In the genomic region with DNA sequence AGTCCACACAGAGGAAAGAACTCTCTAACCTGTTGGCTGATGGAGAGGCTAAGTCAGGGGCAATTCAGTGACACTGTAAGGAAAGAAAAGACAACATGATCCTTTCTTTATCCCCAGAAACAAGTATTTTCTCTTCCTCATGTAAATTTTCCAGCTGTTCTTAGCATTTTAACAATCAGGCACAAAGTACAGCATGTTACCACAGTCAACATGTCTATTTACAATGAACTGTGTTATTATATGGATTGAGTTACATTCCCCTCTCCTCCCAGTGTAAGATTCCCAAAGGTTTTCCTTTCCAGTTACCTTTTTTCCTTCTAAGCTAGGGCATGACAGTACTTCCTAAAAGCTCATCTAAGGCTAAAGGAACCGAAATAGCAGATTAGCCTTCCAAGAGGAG, we compare ENCODE assay signal across 28 cellular contexts. TPM values are rescaled to one million over a fixed set of nuclear protein-coding genes. Genes with fewer than 3 reads are reported as not detected.
DNase-seq lines count a peak whose midpoint lies in the region; ATAC-seq and TF ChIP-seq lines count a peak whose summit lies in the region.
"Had no signal": no experiment of that assay in that cellular context is flagged by ENCODE, and none has a peak within 500 bp of the region (broad histone marks: within the 10 kb centered on the region; RNA-seq: fewer than 3 reads in every experiment).

No MANE protein-coding gene starts in this region.

- intact Hi-C loops in CD8-positive, alpha-beta T cell (cut with DNase I, micrococcal nuclease): no loop called here

- H3K27ac Mint-ChIP-seq in CD8-positive, alpha-beta T cell: peak overlapping the region; percentile 37

- H3K4me1 Mint-ChIP-seq in CD8-positive, alpha-beta T cell (ENCODE audit: low read depth): peaks cover 10% of the 10 kb centered on the region

- no peaks in the 10 kb centered on the region for H3K27me3 Mint-ChIP-seq in CD8-positive, alpha-beta T cell (ENCODE audit: low read depth)
- H3K27me3 Mint-ChIP-seq: CD8-positive, alpha-beta memory T cell had no signal

- no peaks in the 10 kb centered on the region for H3K9me3 Mint-ChIP-seq in CD8-positive, alpha-beta T cell
- H3K9me3 Mint-ChIP-seq: CD8-positive, alpha-beta memory T cell had no signal

- CTCF ChIA-PET in CD8-positive, alpha-beta T cell (lab: Charles Lee): no interaction called here

- H3K4me2 ChIP-seq in hepatocyte: peak overlapping the region; percentile 3
- H3K4me2 ChIP-seq: A549; BLaER1 treated with 17β-estradiol and CSF1 and Interleukin-3, amounts not matched to agents 10 nM and 100 nM had no signal

- ATAC-seq in CD8-positive, alpha-beta T cell: no peak
- no peak for ATAC-seq in HG02840 (IDR thresholded peaks at IDR 0.05; ENCODE audit: low FRiP score, unreplicated experiment)
- ATAC-seq in HG02642 (IDR thresholded peaks at IDR 0.05; ENCODE audit: poor library complexity, unreplicated experiment): no peak
- ATAC-seq: A549, PC-3 had no signal

- POLR2A ChIA-PET in CD8-positive, alpha-beta T cell (lab: Charles Lee): no interaction called here

- no peaks in the 10 kb centered on the region for H3K9me3 ChIP-seq in CD8-positive, alpha-beta T cell (ENCODE audit: low read length)
- H3K9me3 ChIP-seq in hepatocyte (ENCODE audit: low read depth): no peaks in the 10 kb centered on the region
- H3K9me3 ChIP-seq: A549; BLaER1 treated with 17β-estradiol and CSF1 and Interleukin-3, amounts not matched to agents 10 nM and 100 nM; SJSA1 had no signal

- WGBS in hepatocyte (ENCODE audit: low lambda C conversion rate, missing lambda C conversion rate): 64% methylated on average over 1 of the region's 1 CpG

- peaks cover 3% of the 10 kb centered on the region for H3K4me1 ChIP-seq in CD8-positive, alpha-beta T cell (ENCODE audit: insufficient read depth, low read length)
- peaks cover 26% of the 10 kb centered on the region for H3K4me1 ChIP-seq in hepatocyte (ENCODE audit: insufficient read depth)
- H3K4me1 ChIP-seq: A549 had no signal

- H3K27me3 ChIP-seq in CD8-positive, alpha-beta T cell (ENCODE audit: insufficient read depth, low read length): no peaks in the 10 kb centered on the region
- H3K27me3 ChIP-seq in hepatocyte: no peaks in the 10 kb centered on the region
- H3K27me3 ChIP-seq: BLaER1 treated with 17β-estradiol and CSF1 and Interleukin-3, amounts not matched to agents 10 nM and 100 nM; SJSA1 had no signal

- peaks cover 39% of the 10 kb centered on the region for H3K36me3 Mint-ChIP-seq in CD8-positive, alpha-beta T cell

- no peaks in the 10 kb centered on the region for H4K20me1 ChIP-seq in hepatocyte (ENCODE audit: insufficient read depth, poor library complexity, severe bottlenecking)

- no peak overlapping the region for H2AFZ ChIP-seq in hepatocyte

- no peaks in the 10 kb centered on the region for H3K9me2 ChIP-seq in hepatocyte (replicated peaks; ENCODE audit: insufficient read depth)

- no peak for DNase-seq in CD8-positive, alpha-beta T cell
- DNase-seq in hepatocyte (ENCODE audit: low spot score) (no peak), RKO (ENCODE audit: low spot score) (no peak)
- DNase-seq: AML-193; Calu3; CD8-positive, alpha-beta memory T cell; DMS79 treated with DMSO at 0.1 percent for 48 hours; GF-D8; HCEC 1CT; KBM-7; MM.1S; NCI-H1417; NCI-H1694; NCI-H2029 treated with DMSO at 0.1 percent for 48 hours; NCI-H2171; NCI-H226; NCI-H510A treated with DMSO at 0.1 percent for 48 hours; NCI-H748 treated with DMSO at 0.1 percent for 48 hours; NK-92 treated with Interleukin-12 subunit alpha and Interleukin-12 subunit beta, amount 100 ng/mL, for 24 hours; PC-3; Right ventricle myocardium superior had no signal

- no peak overlapping the region for H3K4me3 Mint-ChIP-seq in CD8-positive, alpha-beta T cell
- H3K4me3 Mint-ChIP-seq: CD8-positive, alpha-beta memory T cell had no signal

- peak overlapping the region; percentile 97 for H3K27ac ChIP-seq in 22Rv1
- H3K27ac ChIP-seq in CD8-positive, alpha-beta T cell (ENCODE audit: low read depth, low read length): no peak overlapping the region
- H3K27ac ChIP-seq in VCaP: peak overlapping the region; percentile 92
- H3K27ac ChIP-seq in hepatocyte: peak overlapping the region; percentile 58
- H3K27ac ChIP-seq: A549; BLaER1 treated with 17β-estradiol and CSF1 and Interleukin-3, amounts not matched to agents 10 nM and 100 nM; SJSA1 had no signal

- peaks cover 8% of the 10 kb centered on the region for H3K36me3 ChIP-seq in CD8-positive, alpha-beta T cell (ENCODE audit: insufficient read depth, low read length)
- no peaks in the 10 kb centered on the region for H3K36me3 ChIP-seq in hepatocyte (replicated peaks; ENCODE audit: insufficient read depth, low read depth)

- no peak overlapping the region for H3K4me3 ChIP-seq in CD8-positive, alpha-beta T cell (ENCODE audit: low read depth, low read length)
- no peak overlapping the region for H3K4me3 ChIP-seq in hepatocyte
- H3K4me3 ChIP-seq: A549; BLaER1 treated with 17β-estradiol and CSF1 and Interleukin-3, amounts not matched to agents 10 nM and 100 nM; SJSA1 had no signal

- H3K79me2 ChIP-seq in hepatocyte: no peaks in the 10 kb centered on the region

- no peak for TF ChIP-seq CTCF in 22Rv1 (IDR thresholded peaks at IDR 0.05)
- TF ChIP-seq CTCF in CD8-positive, alpha-beta T cell (IDR thresholded peaks at IDR 0.05): no peak
- no peak for TF ChIP-seq CTCF in VCaP (conservative IDR thresholded peaks at IDR 0.05)
- no peak for TF ChIP-seq CTCF in hepatocyte (IDR thresholded peaks at IDR 0.05; ENCODE audit: poor library complexity)

RNA-seq across cellular contexts. Expression of a gene that starts 26.7 kb away (rescaled TPM):
- 100 to 1,000 TPM; 133 to 134 TPM for total RNA-seq in CD8-positive, alpha-beta T cell
- total RNA-seq in hepatocyte: 39.1 and 43.8 TPM in 2 replicates
- 15.3 and 16.0 TPM in 2 replicates for polyA plus RNA-seq in hepatocyte

RNA-seq across cellular contexts. Expression of a gene that starts 50.2 kb away (rescaled TPM):
- total RNA-seq in CD8-positive, alpha-beta T cell: 10 to 100 TPM in 1 of 2 experiments, 1 to 10 TPM in 1; 6.6 to 11.7 TPM
- 30.9 and 62.9 TPM in 2 replicates for total RNA-seq in hepatocyte
- 42.0 and 43.6 TPM in 2 replicates for polyA plus RNA-seq in hepatocyte
